Comparison of ENCODE assay signal across 8 cellular contexts in genomic region chrX:101348452-101349222, GRCh38. TPM values are rescaled to one million over a fixed set of nuclear protein-coding genes. Genes with fewer than 3 reads are reported as not detected.
A peak's percentile ranks its signal among the peaks of the same experiment; 100 is the strongest.
DNase-seq lines count a peak whose midpoint lies in the region; ATAC-seq and TF ChIP-seq lines count a peak whose summit lies in the region.

Gene TIMM8A, minus strand, starts transcription at chrX:101348742. Its CDS starts 78 bp downstream, at chrX:101348664.

- peak within 1 kb of the TSS; percentile 88 for H3K27ac ChIP-seq in vagina

- H3K36me3 ChIP-seq in vagina, result no peaks in the 10 kb centered on the region

- H3K9me3 Mint-ChIP-seq in T-helper 1 cell treated with Interleukin-12 subunit alpha and Interleukin-12 subunit beta and Interleukin-4 antibody, amounts not matched to agents 30 μg/mL and 1 μg/mL, for 36 hours, result no peaks in the 10 kb centered on the region

- H3K4me3 Mint-ChIP-seq in T-helper 1 cell treated with Interleukin-12 subunit alpha and Interleukin-12 subunit beta and Interleukin-4 antibody, amounts not matched to agents 30 μg/mL and 1 μg/mL, for 36 hours, result peak within 1 kb of the TSS; percentile 86

- DNase-seq in GM13977 (ENCODE audit: low spot score) (peak; percentile 83), NCI-H1436 (lab: John Stamatoyannopoulos, UW) (peak; percentile 70), amniotic stem cell (lab: John Stamatoyannopoulos, UW) (peak; percentile 29), left ventricle myocardium superior (peak; percentile 86), putamen (ENCODE audit: low spot score) (peak; percentile 57), vagina (ENCODE audit: extremely low spot score in 2 of 2) (no peak)

- no peak for TF ChIP-seq POLR2A in vagina (IDR thresholded peaks at IDR 0.05)

- intact Hi-C loops in left ventricle myocardium superior (cut with micrococcal nuclease), result no loop called here
- intact Hi-C loops in vagina (cut with DNase I), result no loop called here

- ATAC-seq in HG02798 (IDR thresholded peaks at IDR 0.05; ENCODE audit: poor library complexity, unreplicated experiment), result peak; percentile 98
- ATAC-seq in left ventricle myocardium superior, result peak; percentile 99

- H3K27ac Mint-ChIP-seq in T-helper 1 cell treated with Interleukin-12 subunit alpha and Interleukin-12 subunit beta and Interleukin-4 antibody, amounts not matched to agents 30 μg/mL and 1 μg/mL, for 36 hours, result peak within 1 kb of the TSS; percentile 76

- H3K4me1 ChIP-seq in vagina, result peaks cover 9% of the 10 kb centered on the region

- TF ChIP-seq CTCF in GM13977 (IDR thresholded peaks at IDR 0.05; ENCODE audit: extremely low read depth, insufficient read depth, missing control alignments), result no peak
- no peak for TF ChIP-seq CTCF in vagina (IDR thresholded peaks at IDR 0.05)

- peak within 1 kb of the TSS; percentile 59 to 62 for H3K4me3 ChIP-seq in vagina

- in situ Hi-C loops in GM13977 (cut with MboI; ENCODE audit: low pct_unique_long_range_greater_than_20kb, low sequenced_read_pairs, unreplicated experiment), result no loop called here

- H3K27me3 ChIP-seq in vagina, result no peaks in the 10 kb centered on the region

- no peaks in the 10 kb centered on the region for H3K27me3 Mint-ChIP-seq in T-helper 1 cell treated with Interleukin-12 subunit alpha and Interleukin-12 subunit beta and Interleukin-4 antibody, amounts not matched to agents 30 μg/mL and 1 μg/mL, for 36 hours (ENCODE audit: low read depth)

- no peaks in the 10 kb centered on the region for H3K9me3 ChIP-seq in vagina

- H3K36me3 Mint-ChIP-seq in T-helper 1 cell treated with Interleukin-12 subunit alpha and Interleukin-12 subunit beta and Interleukin-4 antibody, amounts not matched to agents 30 μg/mL and 1 μg/mL, for 36 hours (ENCODE audit: low read depth), result peaks cover 13% of the 10 kb centered on the region

- H3K4me1 Mint-ChIP-seq in T-helper 1 cell treated with Interleukin-12 subunit alpha and Interleukin-12 subunit beta and Interleukin-4 antibody, amounts not matched to agents 30 μg/mL and 1 μg/mL, for 36 hours (ENCODE audit: low read depth), result peaks cover 12% of the 10 kb centered on the region

RNA-seq across cellular contexts. Expression of gene TIMM8A, which starts in this region (rescaled TPM):
- total RNA-seq in left ventricle myocardium superior (19.0 TPM), vagina (5.6 TPM)

Comparison
In these comparisons a context has a peak if more than half of its experiments do, and no peak if none do; other contexts are left out.
1. DNase-seq: peak in GM13977 (single experiment), NCI-H1436 (single experiment), amniotic stem cell (single experiment), left ventricle myocardium superior (single experiment) and putamen (single experiment); none in vagina (0 of 2).